11 cellular contexts compared by ENCODE assay signal in genomic region chr2:239150125-239151011, GRCh38.
DNase-seq lines count a peak whose midpoint lies in the region; ATAC-seq and TF ChIP-seq lines count a peak whose summit lies in the region.
"Had no signal": no experiment of that assay in that cellular context is flagged by ENCODE, and none has a peak within 500 bp of the region (broad histone marks: within the 10 kb centered on the region; RNA-seq: fewer than 3 reads in every experiment).

No MANE protein-coding gene starts in this region.

- in situ Hi-C loops in transverse colon (cut with MboI; ENCODE audit: low pct_ligation_motif_present in 1 of 4, low pct_unique_long_range_greater_than_20kb in 1 of 4, low sequenced_read_pairs in 3 of 4): no loop called here

- H3K9me3 Mint-ChIP-seq in activated naive CD8-positive, alpha-beta T cell treated with anti-CD3 and anti-CD28 coated beads, Interleukin-2, amount 10 ng/mL, durations not matched to agents 7 days and 5 days: peaks cover 9% of the 10 kb centered on the region
- no peaks in the 10 kb centered on the region for H3K9me3 Mint-ChIP-seq in activated naive CD8-positive, alpha-beta T cell treated with anti-CD3 and anti-CD28 coated beads, Interleukin-2, amount 50 U/mL, for 24 hours
- H3K9me3 Mint-ChIP-seq in activated CD4-positive, alpha-beta memory T cell treated with anti-CD3 and anti-CD28 coated beads, Interleukin-2, amount 10 ng/mL, durations not matched to agents 7 days and 5 days: peaks cover 9% of the 10 kb centered on the region
- no peaks in the 10 kb centered on the region for H3K9me3 Mint-ChIP-seq in CD14-positive monocyte
- H3K9me3 Mint-ChIP-seq: HFFc6 had no signal

- H3K27ac Mint-ChIP-seq in activated naive CD8-positive, alpha-beta T cell treated with anti-CD3 and anti-CD28 coated beads, Interleukin-2, amount 10 ng/mL, durations not matched to agents 7 days and 5 days: peak overlapping the region; percentile 84
- H3K27ac Mint-ChIP-seq in activated naive CD8-positive, alpha-beta T cell treated with anti-CD3 and anti-CD28 coated beads, Interleukin-2, amount 50 U/mL, for 24 hours: no peak overlapping the region
- H3K27ac Mint-ChIP-seq in activated CD4-positive, alpha-beta memory T cell treated with anti-CD3 and anti-CD28 coated beads, Interleukin-2, amount 10 ng/mL, durations not matched to agents 7 days and 5 days: peak overlapping the region; percentile 81
- H3K27ac Mint-ChIP-seq in CD14-positive monocyte: peak overlapping the region in 3 of 7 donors; percentile 16 to 54 (median 39)
- H3K27ac Mint-ChIP-seq: HFFc6 had no signal

- TF ChIP-seq CTCF in right lobe of liver (IDR thresholded peaks at IDR 0.05) (no peak), transverse colon (IDR thresholded peaks at IDR 0.05) (no peak), CD14-positive monocyte (IDR thresholded peaks at IDR 0.05) (no peak)

- CTCF ChIA-PET in activated CD4-positive, alpha-beta memory T cell treated with anti-CD3 and anti-CD28 coated beads, Interleukin-2, amount 10 ng/mL, durations not matched to agents 7 days and 5 days (lab: Charles Lee): no interaction called here

- H3K27ac ChIP-seq in right lobe of liver: no peak overlapping the region
- peak overlapping the region; percentile 42 to 67 (median 58) for H3K27ac ChIP-seq in transverse colon
- H3K27ac ChIP-seq: BLaER1 treated with 17β-estradiol and CSF1 and Interleukin-3, amounts not matched to agents 10 nM and 100 nM had no signal

- H3K36me3 Mint-ChIP-seq in activated naive CD8-positive, alpha-beta T cell treated with anti-CD3 and anti-CD28 coated beads, Interleukin-2, amount 10 ng/mL, durations not matched to agents 7 days and 5 days: peaks cover 55% of the 10 kb centered on the region
- peaks cover 32% of the 10 kb centered on the region for H3K36me3 Mint-ChIP-seq in activated naive CD8-positive, alpha-beta T cell treated with anti-CD3 and anti-CD28 coated beads, Interleukin-2, amount 50 U/mL, for 24 hours (ENCODE audit: low read depth)
- peaks cover 82% of the 10 kb centered on the region for H3K36me3 Mint-ChIP-seq in activated CD4-positive, alpha-beta memory T cell treated with anti-CD3 and anti-CD28 coated beads, Interleukin-2, amount 10 ng/mL, durations not matched to agents 7 days and 5 days (ENCODE audit: low read depth)
- H3K36me3 Mint-ChIP-seq in CD14-positive monocyte: peaks cover 80 to 99% of the 10 kb centered on the region in 2 donors

- no peaks in the 10 kb centered on the region for H3K9me3 ChIP-seq in right lobe of liver
- H3K9me3 ChIP-seq in transverse colon: no peaks in the 10 kb centered on the region
- H3K9me3 ChIP-seq: BLaER1 treated with 17β-estradiol and CSF1 and Interleukin-3, amounts not matched to agents 10 nM and 100 nM had no signal

- H3K4me3 Mint-ChIP-seq in activated naive CD8-positive, alpha-beta T cell treated with anti-CD3 and anti-CD28 coated beads, Interleukin-2, amount 10 ng/mL, durations not matched to agents 7 days and 5 days: no peak overlapping the region
- no peak overlapping the region for H3K4me3 Mint-ChIP-seq in activated naive CD8-positive, alpha-beta T cell treated with anti-CD3 and anti-CD28 coated beads, Interleukin-2, amount 50 U/mL, for 24 hours
- H3K4me3 Mint-ChIP-seq in activated CD4-positive, alpha-beta memory T cell treated with anti-CD3 and anti-CD28 coated beads, Interleukin-2, amount 10 ng/mL, durations not matched to agents 7 days and 5 days: no peak overlapping the region
- H3K4me3 Mint-ChIP-seq in CD14-positive monocyte: no peak overlapping the region
- H3K4me3 Mint-ChIP-seq: HFFc6 had no signal

- no peak overlapping the region for H3K4me3 ChIP-seq in right lobe of liver
- H3K4me3 ChIP-seq in transverse colon: no peak overlapping the region
- H3K4me3 ChIP-seq: BLaER1 treated with 17β-estradiol and CSF1 and Interleukin-3, amounts not matched to agents 10 nM and 100 nM had no signal

- POLR2A ChIA-PET in activated naive CD8-positive, alpha-beta T cell treated with anti-CD3 and anti-CD28 coated beads, Interleukin-2, amount 10 ng/mL, durations not matched to agents 7 days and 5 days (lab: Charles Lee): no interaction called here
- POLR2A ChIA-PET in activated CD4-positive, alpha-beta memory T cell treated with anti-CD3 and anti-CD28 coated beads, Interleukin-2, amount 10 ng/mL, durations not matched to agents 7 days and 5 days (lab: Charles Lee): no interaction called here

- ATAC-seq in activated naive CD8-positive, alpha-beta T cell treated with anti-CD3 and anti-CD28 coated beads, Interleukin-2, amount 10 ng/mL, durations not matched to agents 7 days and 5 days (ENCODE audit: low read depth): peak; percentile 71
- no peak for ATAC-seq in activated naive CD8-positive, alpha-beta T cell treated with anti-CD3 and anti-CD28 coated beads, Interleukin-2, amount 50 U/mL, for 24 hours
- ATAC-seq in right lobe of liver: no peak
- no peak for ATAC-seq in GM19351 (IDR thresholded peaks at IDR 0.05; ENCODE audit: unreplicated experiment)

- intact Hi-C loops in right lobe of liver (cut with DNase I): no loop called here
- intact Hi-C loops in transverse colon (cut with DNase I; ENCODE audit: low total_unique reads): no loop called here
- intact Hi-C loops in CD14-positive monocyte (cut with micrococcal nuclease): no loop called here

- no peaks in the 10 kb centered on the region for H3K27me3 ChIP-seq in right lobe of liver
- H3K27me3 ChIP-seq in transverse colon: no peaks in the 10 kb centered on the region
- H3K27me3 ChIP-seq: BLaER1 treated with 17β-estradiol and CSF1 and Interleukin-3, amounts not matched to agents 10 nM and 100 nM had no signal

- H3K4me1 ChIP-seq in right lobe of liver: no peaks in the 10 kb centered on the region
- peaks cover 0 to 9% (median 6%) of the 10 kb centered on the region in 4 donors for H3K4me1 ChIP-seq in transverse colon

- no peak for TF ChIP-seq POLR2A in right lobe of liver (IDR thresholded peaks at IDR 0.05)
- TF ChIP-seq POLR2A in transverse colon (IDR thresholded peaks at IDR 0.05): no peak

- 72% methylated on average over 6 of the region's 9 CpGs for WGBS in right lobe of liver (ENCODE audit: insufficient coverage, low coverage, low lambda C conversion rate, missing lambda C conversion rate)
- 60 to 78% methylated on average over 1 to 9 of the region's 9 CpGs for WGBS in transverse colon (ENCODE audit: low coverage in 1 of 2), 2 donors

- TF ChIP-seq EP300 in transverse colon (IDR thresholded peaks at IDR 0.05; ENCODE audit: low read depth): no peak

- peaks cover 14% of the 10 kb centered on the region for H3K4me1 Mint-ChIP-seq in activated naive CD8-positive, alpha-beta T cell treated with anti-CD3 and anti-CD28 coated beads, Interleukin-2, amount 10 ng/mL, durations not matched to agents 7 days and 5 days
- peaks cover 4% of the 10 kb centered on the region for H3K4me1 Mint-ChIP-seq in activated naive CD8-positive, alpha-beta T cell treated with anti-CD3 and anti-CD28 coated beads, Interleukin-2, amount 50 U/mL, for 24 hours
- H3K4me1 Mint-ChIP-seq in activated CD4-positive, alpha-beta memory T cell treated with anti-CD3 and anti-CD28 coated beads, Interleukin-2, amount 10 ng/mL, durations not matched to agents 7 days and 5 days: peaks cover 45% of the 10 kb centered on the region
- H3K4me1 Mint-ChIP-seq in CD14-positive monocyte: no peaks in the 10 kb centered on the region

- H3K36me3 ChIP-seq in right lobe of liver (peaks cover 0 to 2% (median 0%) of the 10 kb centered on the region in 4 donors), transverse colon (no peaks in the 10 kb centered on the region)

- no peaks in the 10 kb centered on the region for H3K27me3 Mint-ChIP-seq in activated naive CD8-positive, alpha-beta T cell treated with anti-CD3 and anti-CD28 coated beads, Interleukin-2, amount 10 ng/mL, durations not matched to agents 7 days and 5 days
- H3K27me3 Mint-ChIP-seq in activated naive CD8-positive, alpha-beta T cell treated with anti-CD3 and anti-CD28 coated beads, Interleukin-2, amount 50 U/mL, for 24 hours: no peaks in the 10 kb centered on the region
- no peaks in the 10 kb centered on the region for H3K27me3 Mint-ChIP-seq in activated CD4-positive, alpha-beta memory T cell treated with anti-CD3 and anti-CD28 coated beads, Interleukin-2, amount 10 ng/mL, durations not matched to agents 7 days and 5 days
- peaks cover 0 to 1% (median 0%) of the 10 kb centered on the region in 3 donors for H3K27me3 Mint-ChIP-seq in CD14-positive monocyte (ENCODE audit: low read depth in 3 of 3)

- DNase-seq in activated naive CD8-positive, alpha-beta T cell treated with anti-CD3 and anti-CD28 coated beads, Interleukin-2, amount 10 ng/mL, durations not matched to agents 7 days and 5 days: peak; percentile 29
- no peak for DNase-seq in activated naive CD8-positive, alpha-beta T cell treated with anti-CD3 and anti-CD28 coated beads, Interleukin-2, amount 50 U/mL, for 24 hours
- DNase-seq in activated CD4-positive, alpha-beta memory T cell treated with anti-CD3 and anti-CD28 coated beads, Interleukin-2, amount 10 ng/mL, durations not matched to agents 7 days and 5 days: peak; percentile 57
- peak in 2 of 3 donors; percentile 18 to 22 for DNase-seq in right lobe of liver
- DNase-seq in transverse colon: no peak
- DNase-seq in CD14-positive monocyte (ENCODE audit: low spot score): no peak
- DNase-seq in NCI-H1048 (lab: John Stamatoyannopoulos, UW): no peak
- DNase-seq: HFFc6, occipital lobe had no signal

Comparison
In these comparisons a context has a peak if more than half of its experiments do, and no peak if none do; other contexts are left out.
1. DNase-seq: peak in activated naive CD8-positive, alpha-beta T cell treated with anti-CD3 and anti-CD28 coated beads, Interleukin-2, amount 10 ng/mL, durations not matched to agents 7 days and 5 days (single experiment), activated CD4-positive, alpha-beta memory T cell treated with anti-CD3 and anti-CD28 coated beads, Interleukin-2, amount 10 ng/mL, durations not matched to agents 7 days and 5 days (single experiment) and right lobe of liver (2 of 3); none in activated naive CD8-positive, alpha-beta T cell treated with anti-CD3 and anti-CD28 coated beads, Interleukin-2, amount 50 U/mL, for 24 hours (single experiment), transverse colon (single experiment), CD14-positive monocyte (single experiment) and NCI-H1048 (single experiment).
2. H3K27ac ChIP-seq: peak in transverse colon (4 of 4); none in right lobe of liver (0 of 3).